In the genomic region with DNA sequence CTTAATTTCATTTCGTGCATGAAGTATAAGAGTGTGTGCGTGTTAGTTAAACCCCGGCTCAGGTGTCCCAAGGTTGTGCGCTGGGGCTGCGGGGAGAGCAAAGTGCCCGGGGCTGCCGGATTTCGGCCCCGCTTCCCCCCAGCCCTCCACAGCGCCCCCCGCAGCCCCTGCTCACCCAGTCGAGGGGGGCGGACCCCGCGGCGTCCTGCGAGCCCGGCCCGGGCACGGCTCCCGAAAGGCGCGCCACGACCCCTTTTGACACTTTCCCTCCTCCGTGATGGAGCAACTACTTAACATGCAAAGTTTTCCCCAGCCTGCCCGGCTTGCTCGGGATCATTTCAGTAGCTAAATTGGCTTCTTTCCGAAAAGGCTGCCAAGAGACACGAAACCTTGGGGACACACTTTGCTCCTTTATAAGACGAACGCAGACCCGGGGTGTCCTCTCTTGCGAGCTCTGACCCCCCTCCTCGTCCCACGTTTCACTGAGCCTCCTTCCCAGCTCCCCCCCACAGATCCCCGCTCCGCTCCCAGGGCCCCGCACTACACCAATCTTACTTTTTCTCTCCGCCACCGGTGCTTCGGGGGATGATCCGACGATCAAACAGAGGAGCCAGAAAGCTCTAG, we compare ENCODE assay signal across 8 cellular contexts. TPM values are rescaled to one million over a fixed set of nuclear protein-coding genes. Genes with fewer than 3 reads are reported as not detected.
DNase-seq lines count a peak whose midpoint lies in the region; ATAC-seq, FAIRE-seq and TF ChIP-seq lines count a peak whose summit lies in the region.

No MANE protein-coding gene starts in this region.

- H3K4me3 Mint-ChIP-seq in stimulated activated effector memory CD8-positive, alpha-beta T cell treated with anti-CD3 and anti-CD28 coated beads, Interleukin-12 subunit alpha, Interleukin-12 subunit beta, amount 100 ng/mL, for 72 hours, result peak overlapping the region; percentile 87

- H3K9me3 Mint-ChIP-seq in stimulated activated effector memory CD8-positive, alpha-beta T cell treated with anti-CD3 and anti-CD28 coated beads, Interleukin-12 subunit alpha, Interleukin-12 subunit beta, amount 100 ng/mL, for 72 hours, result no peaks in the 10 kb centered on the region

- H3K27ac Mint-ChIP-seq in stimulated activated effector memory CD8-positive, alpha-beta T cell treated with anti-CD3 and anti-CD28 coated beads, Interleukin-12 subunit alpha, Interleukin-12 subunit beta, amount 100 ng/mL, for 72 hours, result peak overlapping the region; percentile 88

- H3K27ac ChIP-seq in OCI-LY3 (ENCODE audit: low read length) (no peak overlapping the region), left lung (no peak overlapping the region)

- peak overlapping the region; percentile 94 for H3K4me3 ChIP-seq in OCI-LY3 (ENCODE audit: low read length)
- H3K4me3 ChIP-seq in bronchial epithelial cell (ENCODE audit: low read depth, low read length), result peak overlapping the region; percentile 37
- peak overlapping the region; percentile 39 to 61 for H3K4me3 ChIP-seq in left lung

- TF ChIP-seq CTCF in OCI-LY3 (IDR thresholded peaks at IDR 0.05; ENCODE audit: low read depth, low read length), result peak; percentile 26; the same call in 1 of the 2 replicates
- TF ChIP-seq CTCF in bronchial epithelial cell (IDR thresholded peaks at IDR 0.05; ENCODE audit: insufficient read depth, low read length, severe bottlenecking), result no peak
- TF ChIP-seq CTCF in left lung (IDR thresholded peaks at IDR 0.05), result no peak

- H3K36me3 ChIP-seq in OCI-LY3 (replicated peaks; ENCODE audit: low read depth, low read length) (no peaks in the 10 kb centered on the region), bronchial epithelial cell (ENCODE audit: control insufficient read depth, insufficient read depth, low read length) (no peaks in the 10 kb centered on the region), left lung (no peaks in the 10 kb centered on the region)

- H3K79me2 ChIP-seq in OCI-LY3 (ENCODE audit: low read length), result no peaks in the 10 kb centered on the region

- peaks cover 17% of the 10 kb centered on the region for H3K27me3 ChIP-seq in OCI-LY3 (ENCODE audit: low read depth, low read length)
- H3K27me3 ChIP-seq in bronchial epithelial cell (ENCODE audit: control insufficient read depth, insufficient read depth, low read length), result no peaks in the 10 kb centered on the region
- peaks cover 0 to 25% of the 10 kb centered on the region in 2 donors for H3K27me3 ChIP-seq in left lung

- peak overlapping the region; percentile 100 for H3K4me2 ChIP-seq in OCI-LY3 (ENCODE audit: low read length)

- no peaks in the 10 kb centered on the region for H3K9me3 ChIP-seq in OCI-LY3 (ENCODE audit: insufficient read depth, low read length)
- no peaks in the 10 kb centered on the region for H3K9me3 ChIP-seq in left lung

- ATAC-seq in left lung, result peak; percentile 2
- no peak for ATAC-seq in stimulated activated effector memory CD8-positive, alpha-beta T cell treated with anti-CD3 and anti-CD28 coated beads, Interleukin-12 subunit alpha, Interleukin-12 subunit beta, amount 100 ng/mL, for 72 hours

- no peak for FAIRE-seq in bronchial epithelial cell (lab: Jason Lieb, UNC)

- peaks cover 35% of the 10 kb centered on the region for H3K4me1 Mint-ChIP-seq in stimulated activated effector memory CD8-positive, alpha-beta T cell treated with anti-CD3 and anti-CD28 coated beads, Interleukin-12 subunit alpha, Interleukin-12 subunit beta, amount 100 ng/mL, for 72 hours

- H3K36me3 Mint-ChIP-seq in stimulated activated effector memory CD8-positive, alpha-beta T cell treated with anti-CD3 and anti-CD28 coated beads, Interleukin-12 subunit alpha, Interleukin-12 subunit beta, amount 100 ng/mL, for 72 hours, result peaks cover 29% of the 10 kb centered on the region

- no peaks in the 10 kb centered on the region for H4K20me1 ChIP-seq in OCI-LY3 (ENCODE audit: insufficient read depth, low read length)

- H3K4me1 ChIP-seq in OCI-LY3 (ENCODE audit: low read length) (peaks cover 22% of the 10 kb centered on the region), left lung (peaks cover 9 to 34% of the 10 kb centered on the region in 2 donors)

- intact Hi-C loops in left lung (cut with DNase I), result no loop called here

- peak; percentile 47 for DNase-seq in ELR (ENCODE audit: low read depth)
- DNase-seq in bronchial epithelial cell (ENCODE audit: low read depth), result no peak
- no peak for DNase-seq in left lung
- DNase-seq in stimulated activated effector memory CD8-positive, alpha-beta T cell treated with anti-CD3 and anti-CD28 coated beads, Interleukin-12 subunit alpha, Interleukin-12 subunit beta, amount 100 ng/mL, for 72 hours (ENCODE audit: low spot score in 2 of 2), result peak in 1 of 2 donors; percentile 67
- DNase-seq in GM19240 (ENCODE audit: insufficient read length, low spot score), result no peak
- no peak for DNase-seq in NCI-H1694 treated with DMSO at 0.1 percent for 48 hours (lab: John Stamatoyannopoulos, UW)
- no peak for DNase-seq in dedifferentiated amniotic fluid mesenchymal stem cell (ENCODE audit: extremely low spot score)

- peak overlapping the region; percentile 17; the same call in 1 of the 2 replicates for H2AFZ ChIP-seq in OCI-LY3 (ENCODE audit: low read depth, low read length)

- H3K9ac ChIP-seq in OCI-LY3 (ENCODE audit: low read length), result peak overlapping the region; percentile 53

RNA-seq across cellular contexts. Expression of a gene that starts 0.6 kb away (rescaled TPM):
- total RNA-seq in bronchial epithelial cell (7.4 and 11.3 TPM in 2 replicates), left lung (1 to 10 TPM; 6.3 to 6.6 TPM)

RNA-seq across cellular contexts. Expression of a gene that starts 39.9 kb away (rescaled TPM):
- total RNA-seq in bronchial epithelial cell (17.0 and 17.4 TPM in 2 replicates), left lung (10 to 100 TPM; 41.1 to 56.1 TPM)

Comparison
In these comparisons a context has a peak if more than half of its experiments do, and no peak if none do; other contexts are left out.
1. H3K4me3 ChIP-seq: peak in every context shown above with its lines; median percentile 94 in OCI-LY3; 50 in left lung; 37 in bronchial epithelial cell.